In genomic region chr19:55586976-55587668, GRCh38 we compare ENCODE assay signal across 8 cellular contexts. TPM values are rescaled to one million over a fixed set of nuclear protein-coding genes. Genes with fewer than 3 reads are reported as not detected.
DNase-seq lines count a peak whose midpoint lies in the region; ATAC-seq, FAIRE-seq and TF ChIP-seq lines count a peak whose summit lies in the region.

No MANE protein-coding gene starts in this region.

- H2AFZ ChIP-seq in HepG2 (ENCODE audit: low read length): no peak overlapping the region

- TF ChIP-seq CTCF in A673 (conservative IDR thresholded peaks at IDR 0.05; ENCODE audit: low read depth, low read length) (no peak), HepG2 (CRISPR knock-in tag; IDR thresholded peaks at IDR 0.05) (no peak)

- ATAC-seq in GM19025 (IDR thresholded peaks at IDR 0.05; ENCODE audit: low read depth, unreplicated experiment) (peak; percentile 82), HG03460 (IDR thresholded peaks at IDR 0.05; ENCODE audit: unreplicated experiment) (peak; percentile 77), HepG2 (peak; percentile 86)

- POLR2A ChIA-PET in A673 (lab: Charles Lee; ENCODE audit: low non-redundant PET): no interaction called here
- POLR2A ChIA-PET in HepG2 (lab: Yijun Ruan, JAX): interaction anchor here (1.7 to 5.3 kb wide), 2 partner anchors 13 to 40 kb away, joined by 4 to 66 read pairs; partner anchors contain the start of genes FIZ1 and ZNF524

- no TSS peak for BruUV-seq in A673 (replicated peaks; lab: Mats Ljungman, UMichigan)
- BruUV-seq in HepG2 (replicated peaks; lab: Mats Ljungman, UMichigan): no TSS peak

- in situ Hi-C loops in HepG2 (cut with HindIII; ENCODE audit: extremely low pct_ligation_motif_present, low pct_unique_long_range_greater_than_20kb): no loop called here

- H3K27ac ChIP-seq in A673 (ENCODE audit: low read depth, low read length, poor library complexity, severe bottlenecking) (peak overlapping the region; percentile 70), HepG2 (ENCODE audit: extremely low read length, insufficient read depth, low read length) (peak overlapping the region; percentile 41)

- H3K4me3 ChIP-seq in A673 (ENCODE audit: low read depth, low read length, poor library complexity, severe bottlenecking) (peak overlapping the region; percentile 43), HepG2 (replicated peaks in 1 of 3; ENCODE audit: insufficient read depth in 1 of 3, low read depth in 2 of 3, low read length in 3 of 3) (peak overlapping the region; percentile 25 to 88 (median 51))

- FAIRE-seq in HepG2 (lab: Jason Lieb, UNC): peak; percentile 92

- H4K20me1 ChIP-seq in HepG2 (ENCODE audit: insufficient read depth, low read length): no peaks in the 10 kb centered on the region

- peak overlapping the region; percentile 89 for H3K4me2 ChIP-seq in HepG2 (ENCODE audit: low read depth, low read length)

- DNase-seq in A673 (ENCODE audit: low spot score) (peak; percentile 95), NCI-H526 treated with DMSO at 0.1 percent for 48 hours (lab: John Stamatoyannopoulos, UW) (peak; percentile 93), dermis blood vessel endothelial cell (peak; percentile 95), HepG2 (ENCODE audit: low spot score) (peak; percentile 93)
- peak; percentile 88 to 91 for DNase-seq in activated CD4-positive, alpha-beta T cell treated with anti-CD3 and anti-CD28 coated beads, Interleukin-2, amount 50 U/mL, for 4 hours
- peak; percentile 85 for DNase-seq in stimulated activated CD4-positive, alpha-beta T cell treated with anti-CD3 and anti-CD28 coated beads, Interleukin-2, amount 100 ng/mL, for 4 hours (ENCODE audit: low read depth)

- no peak for TF ChIP-seq RAD21 in HepG2 (CRISPR knock-in tag; IDR thresholded peaks at IDR 0.05)

- H3K27me3 ChIP-seq in A673 (replicated peaks; ENCODE audit: insufficient read depth, low read depth, low read length, poor library complexity) (no peaks in the 10 kb centered on the region), HepG2 (ENCODE audit: control insufficient read depth in 1 of 2, insufficient read depth in 2 of 2, low read length in 2 of 2) (no peaks in the 10 kb centered on the region; a peak in 1 of 5 replicates)

- H3K9ac ChIP-seq in HepG2 (ENCODE audit: insufficient read depth, low read depth, low read length): peak overlapping the region; percentile 3; the same call in 1 of the 2 replicates

- H3K9me3 ChIP-seq in A673 (ENCODE audit: low read depth, low read length, poor library complexity, severe bottlenecking): no peaks in the 10 kb centered on the region
- no peaks in the 10 kb centered on the region for H3K9me3 ChIP-seq in HepG2 (ENCODE audit: low read length)

- intact Hi-C loops in A673 (cut with micrococcal nuclease; ENCODE audit: unreplicated experiment) (no loop called here), HepG2 (cut with micrococcal nuclease; ENCODE audit: unreplicated experiment) (loop anchor here (2.0 to 10.0 kb wide), 3 partner anchors 14 to 72 kb away; partner anchors contain the start of gene ZNF524)

- 2% methylated on average over 18 of the region's 40 CpGs for WGBS in HepG2 (ENCODE audit: low lambda C conversion rate)

- no peak for TF ChIP-seq POLR2A in HepG2 (IDR thresholded peaks at IDR 0.05; ENCODE audit: insufficient read depth in 1 of 2, low read depth in 2 of 2, low read length in 2 of 2)

- TF ChIP-seq EP300 in HepG2 (IDR thresholded peaks at IDR 0.05; ENCODE audit: low read depth in 2 of 2, low read length in 2 of 2): no peak
- TF ChIP-seq EP300 in HepG2 (CRISPR knock-in tag; IDR thresholded peaks at IDR 0.05; ENCODE audit: borderline replicate concordance): no peak

- CTCF ChIA-PET in A673 (lab: Charles Lee) (interaction anchor here (0.5 to 1.9 kb wide), 2 partner anchors 12 to 45 kb away, joined by 4 to 5 read pairs; partner anchors contain the start of gene FIZ1), HepG2 (lab: Yijun Ruan, JAX; ENCODE audit: low intra/inter-chr PET ratio, low total read pairs) (no interaction called here)

- no peaks in the 10 kb centered on the region for H3K79me2 ChIP-seq in HepG2 (ENCODE audit: insufficient read depth, low read length)

- H3K36me3 ChIP-seq in A673 (ENCODE audit: insufficient read depth, low read length, poor library complexity, severe bottlenecking): no peaks in the 10 kb centered on the region
- H3K36me3 ChIP-seq in HepG2 (replicated peaks in 1 of 2; ENCODE audit: control insufficient read depth in 1 of 2, insufficient read depth in 2 of 2, low read length in 2 of 2): no peaks in the 10 kb centered on the region

- H3K4me1 ChIP-seq in A673 (ENCODE audit: insufficient read depth, low read length, poor library complexity, severe bottlenecking) (peaks cover 26% of the 10 kb centered on the region), HepG2 (ENCODE audit: insufficient read depth, low read length) (peaks cover 34% of the 10 kb centered on the region)

RNA-seq across cellular contexts. Expression of gene ZNF579, which starts 6.5 kb away (rescaled TPM):
- total RNA-seq in A673 (2021) (27.4 and 27.5 TPM in 2 replicates), dermis blood vessel endothelial cell (3.2 and 6.7 TPM in 2 replicates), HepG2 (2016; rRNA removed; fragmentation: Illumina TruSeq; extraction: Trizol) (1.7 and 2.9 TPM in 2 replicates)
- total RNA-seq in HepG2 (2016; cell fraction: cytosol; rRNA removed; fragmentation: Illumina TruSeq; extraction: Trizol; ENCODE audit: low read depth): 1.3 and 1.6 TPM in 2 replicates
- total RNA-seq in HepG2 (2016; cell fraction: insoluble cytoplasmic fraction; rRNA removed; fragmentation: Illumina TruSeq; extraction: Trizol): 1.8 and 2.9 TPM in 2 replicates
- 2.9 and 3.5 TPM in 2 replicates for total RNA-seq in HepG2 (2016; cell fraction: membrane; rRNA removed; fragmentation: Illumina TruSeq; extraction: Trizol)
- total RNA-seq in HepG2 (2016; cell fraction: nucleus; rRNA removed; fragmentation: Illumina TruSeq; extraction: Trizol): 1.2 and 1.9 TPM in 2 replicates
- polyA plus RNA-seq in HepG2 (2011; rRNA removed): 2.1 and 2.2 TPM in 2 replicates
- 1.3 and 2.9 TPM in 2 replicates for polyA plus RNA-seq in HepG2 (2011; cell fraction: cytosol; rRNA removed)
- polyA plus RNA-seq in HepG2 (2011; cell fraction: nucleus; rRNA removed): 9.0 and 12.3 TPM in 2 replicates
- polyA plus RNA-seq in HepG2 (2012): 3.6 and 5.7 TPM in 2 replicates
- 1.6 and 2.1 TPM in 2 replicates for polyA plus RNA-seq in HepG2 (2016; cell fraction: cytosol; fragmentation: Illumina TruSeq; extraction: Trizol; ENCODE audit: low read depth)
- 2.8 and 3.3 TPM in 2 replicates for polyA plus RNA-seq in HepG2 (2016; cell fraction: insoluble cytoplasmic fraction; fragmentation: Illumina TruSeq; extraction: Trizol; ENCODE audit: low read depth)
- 2.7 TPM in 2 replicates for polyA plus RNA-seq in HepG2 (2016; cell fraction: membrane; fragmentation: Illumina TruSeq; extraction: Trizol; ENCODE audit: low read depth)
- polyA plus RNA-seq in HepG2 (2016; cell fraction: nucleus; fragmentation: Illumina TruSeq; extraction: Trizol; ENCODE audit: insufficient read depth, low read depth): 8.4 and 9.1 TPM in 2 replicates
- 5.6 and 7.6 TPM in 2 replicates for polyA minus RNA-seq in HepG2 (2011; rRNA and poly(A)+ RNA removed; ENCODE audit: low replicate concordance)
- 3.6 and 4.7 TPM in 2 replicates for polyA minus RNA-seq in HepG2 (2011; cell fraction: cytosol; rRNA and poly(A)+ RNA removed)
- 3.0 and 3.3 TPM in 2 replicates for polyA minus RNA-seq in HepG2 (2011; cell fraction: nucleus; rRNA and poly(A)+ RNA removed)

RNA-seq across cellular contexts. Expression of gene FIZ1, which starts 12.2 kb away (rescaled TPM):
- total RNA-seq in A673 (2021) (27.8 and 29.3 TPM in 2 replicates), dermis blood vessel endothelial cell (3.9 and 4.9 TPM in 2 replicates), HepG2 (2016; rRNA removed; fragmentation: Illumina TruSeq; extraction: Trizol) (3.4 and 5.9 TPM in 2 replicates)
- 0.97 and 1.0 TPM in 2 replicates for total RNA-seq in HepG2 (2016; cell fraction: cytosol; rRNA removed; fragmentation: Illumina TruSeq; extraction: Trizol; ENCODE audit: low read depth)
- total RNA-seq in HepG2 (2016; cell fraction: insoluble cytoplasmic fraction; rRNA removed; fragmentation: Illumina TruSeq; extraction: Trizol): 3.3 and 4.8 TPM in 2 replicates
- total RNA-seq in HepG2 (2016; cell fraction: membrane; rRNA removed; fragmentation: Illumina TruSeq; extraction: Trizol): 3.8 and 4.3 TPM in 2 replicates
- 4.3 and 5.0 TPM in 2 replicates for total RNA-seq in HepG2 (2016; cell fraction: nucleus; rRNA removed; fragmentation: Illumina TruSeq; extraction: Trizol)
- 3.6 and 4.1 TPM in 2 replicates for polyA plus RNA-seq in HepG2 (2011; rRNA removed)
- 2.4 and 3.2 TPM in 2 replicates for polyA plus RNA-seq in HepG2 (2011; cell fraction: cytosol; rRNA removed)
- 9.6 and 12.9 TPM in 2 replicates for polyA plus RNA-seq in HepG2 (2011; cell fraction: nucleus; rRNA removed)
- 6.5 and 7.8 TPM in 2 replicates for polyA plus RNA-seq in HepG2 (2012)
- polyA plus RNA-seq in HepG2 (2016; cell fraction: cytosol; fragmentation: Illumina TruSeq; extraction: Trizol; ENCODE audit: low read depth): 1.7 and 2.0 TPM in 2 replicates
- 7.2 and 8.9 TPM in 2 replicates for polyA plus RNA-seq in HepG2 (2016; cell fraction: insoluble cytoplasmic fraction; fragmentation: Illumina TruSeq; extraction: Trizol; ENCODE audit: low read depth)
- polyA plus RNA-seq in HepG2 (2016; cell fraction: membrane; fragmentation: Illumina TruSeq; extraction: Trizol; ENCODE audit: low read depth): 5.5 and 6.4 TPM in 2 replicates
- polyA plus RNA-seq in HepG2 (2016; cell fraction: nucleus; fragmentation: Illumina TruSeq; extraction: Trizol; ENCODE audit: insufficient read depth, low read depth): 14.5 and 17.0 TPM in 2 replicates
- polyA minus RNA-seq in HepG2 (2011; rRNA and poly(A)+ RNA removed; ENCODE audit: low replicate concordance): 7.4 and 7.8 TPM in 2 replicates
- 4.2 and 4.4 TPM in 2 replicates for polyA minus RNA-seq in HepG2 (2011; cell fraction: cytosol; rRNA and poly(A)+ RNA removed)
- 4.4 and 6.8 TPM in 2 replicates for polyA minus RNA-seq in HepG2 (2011; cell fraction: nucleus; rRNA and poly(A)+ RNA removed)

RNA-seq across cellular contexts. Expression of gene ZNF524, which starts 13.0 kb away (rescaled TPM):
- total RNA-seq in A673 (2021) (6.3 and 7.5 TPM in 2 replicates), dermis blood vessel endothelial cell (12.3 and 14.8 TPM in 2 replicates), HepG2 (2016; rRNA removed; fragmentation: Illumina TruSeq; extraction: Trizol) (1.6 and 4.6 TPM in 2 replicates)
- 6.2 and 7.2 TPM in 2 replicates for total RNA-seq in HepG2 (2016; cell fraction: cytosol; rRNA removed; fragmentation: Illumina TruSeq; extraction: Trizol; ENCODE audit: low read depth)
- total RNA-seq in HepG2 (2016; cell fraction: insoluble cytoplasmic fraction; rRNA removed; fragmentation: Illumina TruSeq; extraction: Trizol): 2.8 and 4.6 TPM in 2 replicates
- total RNA-seq in HepG2 (2016; cell fraction: membrane; rRNA removed; fragmentation: Illumina TruSeq; extraction: Trizol): 7.6 and 10.2 TPM in 2 replicates
- total RNA-seq in HepG2 (2016; cell fraction: nucleus; rRNA removed; fragmentation: Illumina TruSeq; extraction: Trizol): 2.7 TPM in 2 replicates
- 3.2 and 5.0 TPM in 2 replicates for polyA plus RNA-seq in HepG2 (2011; rRNA removed)
- 3.9 and 7.0 TPM in 2 replicates for polyA plus RNA-seq in HepG2 (2011; cell fraction: cytosol; rRNA removed)
- polyA plus RNA-seq in HepG2 (2011; cell fraction: nucleus; rRNA removed): 8.3 and 9.7 TPM in 2 replicates
- 2.9 and 4.1 TPM in 2 replicates for polyA plus RNA-seq in HepG2 (2012)
- polyA plus RNA-seq in HepG2 (2016; cell fraction: cytosol; fragmentation: Illumina TruSeq; extraction: Trizol; ENCODE audit: low read depth): 8.5 and 8.9 TPM in 2 replicates
- polyA plus RNA-seq in HepG2 (2016; cell fraction: insoluble cytoplasmic fraction; fragmentation: Illumina TruSeq; extraction: Trizol; ENCODE audit: low read depth): 3.6 and 4.5 TPM in 2 replicates
- polyA plus RNA-seq in HepG2 (2016; cell fraction: membrane; fragmentation: Illumina TruSeq; extraction: Trizol; ENCODE audit: low read depth): 9.0 and 9.5 TPM in 2 replicates
- polyA plus RNA-seq in HepG2 (2016; cell fraction: nucleus; fragmentation: Illumina TruSeq; extraction: Trizol; ENCODE audit: insufficient read depth, low read depth): 4.9 and 5.2 TPM in 2 replicates
- polyA minus RNA-seq in HepG2 (2011; rRNA and poly(A)+ RNA removed; ENCODE audit: low replicate concordance): 3.5 and 3.9 TPM in 2 replicates
- 2.5 and 3.1 TPM in 2 replicates for polyA minus RNA-seq in HepG2 (2011; cell fraction: cytosol; rRNA and poly(A)+ RNA removed)
- polyA minus RNA-seq in HepG2 (2011; cell fraction: nucleus; rRNA and poly(A)+ RNA removed): 2.7 and 3.3 TPM in 2 replicates

RNA-seq across cellular contexts. Expression of gene ZNF865, which starts 18.3 kb away (rescaled TPM):
- total RNA-seq in A673 (2021) (16.1 and 17.1 TPM in 2 replicates), dermis blood vessel endothelial cell (1.4 and 2.6 TPM in 2 replicates), HepG2 (2016; rRNA removed; fragmentation: Illumina TruSeq; extraction: Trizol) (0.93 and 1.0 TPM in 2 replicates)
- 0.26 and 0.30 TPM in 2 replicates for total RNA-seq in HepG2 (2016; cell fraction: cytosol; rRNA removed; fragmentation: Illumina TruSeq; extraction: Trizol; ENCODE audit: low read depth)
- total RNA-seq in HepG2 (2016; cell fraction: insoluble cytoplasmic fraction; rRNA removed; fragmentation: Illumina TruSeq; extraction: Trizol): 0.83 and 0.93 TPM in 2 replicates
- 1.1 and 1.3 TPM in 2 replicates for total RNA-seq in HepG2 (2016; cell fraction: membrane; rRNA removed; fragmentation: Illumina TruSeq; extraction: Trizol)
- 0.97 and 1.1 TPM in 2 replicates for total RNA-seq in HepG2 (2016; cell fraction: nucleus; rRNA removed; fragmentation: Illumina TruSeq; extraction: Trizol)
- polyA plus RNA-seq in HepG2 (2011; rRNA removed): 1.0 and 1.5 TPM in 2 replicates
- 1.2 and 1.9 TPM in 2 replicates for polyA plus RNA-seq in HepG2 (2011; cell fraction: cytosol; rRNA removed)
- polyA plus RNA-seq in HepG2 (2011; cell fraction: nucleus; rRNA removed): 3.2 and 3.9 TPM in 2 replicates
- polyA plus RNA-seq in HepG2 (2012): 1.9 and 2.1 TPM in 2 replicates
- polyA plus RNA-seq in HepG2 (2016; cell fraction: cytosol; fragmentation: Illumina TruSeq; extraction: Trizol; ENCODE audit: low read depth): 0.71 and 0.81 TPM in 2 replicates
- polyA plus RNA-seq in HepG2 (2016; cell fraction: insoluble cytoplasmic fraction; fragmentation: Illumina TruSeq; extraction: Trizol; ENCODE audit: low read depth): 3.6 and 4.1 TPM in 2 replicates
- 2.4 and 2.8 TPM in 2 replicates for polyA plus RNA-seq in HepG2 (2016; cell fraction: membrane; fragmentation: Illumina TruSeq; extraction: Trizol; ENCODE audit: low read depth)
- polyA plus RNA-seq in HepG2 (2016; cell fraction: nucleus; fragmentation: Illumina TruSeq; extraction: Trizol; ENCODE audit: insufficient read depth, low read depth): 6.6 and 6.7 TPM in 2 replicates
- polyA minus RNA-seq in HepG2 (2011; rRNA and poly(A)+ RNA removed; ENCODE audit: low replicate concordance): 2.5 and 2.6 TPM in 2 replicates
- 2.0 and 2.2 TPM in 2 replicates for polyA minus RNA-seq in HepG2 (2011; cell fraction: cytosol; rRNA and poly(A)+ RNA removed)
- 0.62 and 0.90 TPM in 2 replicates for polyA minus RNA-seq in HepG2 (2011; cell fraction: nucleus; rRNA and poly(A)+ RNA removed)

RNA-seq across cellular contexts. Expression of gene ZNF784, which starts 37.2 kb away (rescaled TPM):
- total RNA-seq in A673 (2021): 6.8 and 7.1 TPM in 2 replicates
- total RNA-seq in dermis blood vessel endothelial cell: 3.9 and 5.3 TPM in 2 replicates
- 4.0 and 4.2 TPM in 2 replicates for total RNA-seq in HepG2 (2016; rRNA removed; fragmentation: Illumina TruSeq; extraction: Trizol)
- 1.1 and 1.3 TPM in 2 replicates for total RNA-seq in HepG2 (2016; cell fraction: cytosol; rRNA removed; fragmentation: Illumina TruSeq; extraction: Trizol; ENCODE audit: low read depth)
- 3.2 and 4.6 TPM in 2 replicates for total RNA-seq in HepG2 (2016; cell fraction: insoluble cytoplasmic fraction; rRNA removed; fragmentation: Illumina TruSeq; extraction: Trizol)
- total RNA-seq in HepG2 (2016; cell fraction: membrane; rRNA removed; fragmentation: Illumina TruSeq; extraction: Trizol): 3.3 and 3.7 TPM in 2 replicates
- total RNA-seq in HepG2 (2016; cell fraction: nucleus; rRNA removed; fragmentation: Illumina TruSeq; extraction: Trizol): 1.9 and 2.1 TPM in 2 replicates
- 4.1 and 5.1 TPM in 2 replicates for polyA plus RNA-seq in HepG2 (2011; rRNA removed)
- 2.9 and 3.0 TPM in 2 replicates for polyA plus RNA-seq in HepG2 (2011; cell fraction: cytosol; rRNA removed)
- polyA plus RNA-seq in HepG2 (2011; cell fraction: nucleus; rRNA removed): 9.8 and 12.0 TPM in 2 replicates
- 4.6 and 5.3 TPM in 2 replicates for polyA plus RNA-seq in HepG2 (2012)
- polyA plus RNA-seq in HepG2 (2016; cell fraction: cytosol; fragmentation: Illumina TruSeq; extraction: Trizol; ENCODE audit: low read depth): 1.1 and 1.2 TPM in 2 replicates
- 4.7 and 4.8 TPM in 2 replicates for polyA plus RNA-seq in HepG2 (2016; cell fraction: insoluble cytoplasmic fraction; fragmentation: Illumina TruSeq; extraction: Trizol; ENCODE audit: low read depth)
- 1.6 and 1.9 TPM in 2 replicates for polyA plus RNA-seq in HepG2 (2016; cell fraction: membrane; fragmentation: Illumina TruSeq; extraction: Trizol; ENCODE audit: low read depth)
- 4.1 and 5.8 TPM in 2 replicates for polyA plus RNA-seq in HepG2 (2016; cell fraction: nucleus; fragmentation: Illumina TruSeq; extraction: Trizol; ENCODE audit: insufficient read depth, low read depth)
- polyA minus RNA-seq in HepG2 (2011; rRNA and poly(A)+ RNA removed; ENCODE audit: low replicate concordance): 2.9 and 8.2 TPM in 2 replicates
- 1.7 and 2.9 TPM in 2 replicates for polyA minus RNA-seq in HepG2 (2011; cell fraction: cytosol; rRNA and poly(A)+ RNA removed)
- 4.8 and 5.4 TPM in 2 replicates for polyA minus RNA-seq in HepG2 (2011; cell fraction: nucleus; rRNA and poly(A)+ RNA removed)

Comparison
In these comparisons a context has a peak if more than half of its experiments do, and no peak if none do; other contexts are left out.
1. Peak in every context shown above with its lines: DNase-seq, ATAC-seq, H3K4me3 ChIP-seq and H3K27ac ChIP-seq.